10 cellular contexts compared by ENCODE assay signal in the genomic region with DNA sequence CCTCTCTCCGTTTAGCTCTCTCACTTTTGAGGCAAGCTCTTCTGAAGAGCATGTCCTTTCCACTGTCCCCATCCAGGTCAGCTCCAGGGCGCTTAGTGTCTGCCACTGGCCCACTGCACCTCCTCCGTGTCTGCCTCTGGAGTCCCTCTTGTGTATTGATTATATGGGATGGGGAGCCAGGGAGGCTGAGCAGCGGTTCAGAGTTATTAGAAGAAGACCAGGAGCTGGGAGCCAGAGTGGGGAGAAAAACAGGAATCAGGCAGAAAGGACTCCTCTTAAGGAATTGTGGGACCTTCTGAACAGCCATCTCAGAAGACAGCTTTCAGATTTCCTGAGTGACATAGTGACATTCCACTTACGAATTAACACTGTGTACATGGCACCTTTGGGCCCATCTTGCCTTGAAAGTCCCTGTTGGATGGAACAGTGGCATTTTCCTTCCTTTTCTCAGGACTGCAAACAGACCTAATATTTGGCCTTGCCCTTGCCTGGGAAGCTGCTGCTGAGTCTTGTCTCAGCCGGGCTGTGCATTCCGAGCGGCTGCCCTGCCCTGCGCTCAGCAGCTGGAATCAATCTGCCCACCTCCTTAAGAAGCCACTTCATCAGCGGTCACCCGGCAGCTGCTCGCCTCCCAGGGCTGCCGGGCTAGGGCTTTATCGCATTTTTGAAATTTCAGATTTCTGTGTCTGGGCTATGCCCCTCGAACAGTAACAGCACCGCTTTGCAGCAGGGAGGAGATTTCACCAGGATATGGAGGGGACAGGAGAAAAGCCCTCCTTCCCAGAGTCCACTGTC.
A peak's percentile ranks its signal among the peaks of the same experiment; 100 is the strongest.
DNase-seq lines count a peak whose midpoint lies in the region; ATAC-seq lines count a peak whose summit lies in the region.
"Had no signal": no experiment of that assay in that cellular context is flagged by ENCODE, and none has a peak within 500 bp of the region (broad histone marks: within the 10 kb centered on the region; RNA-seq: fewer than 3 reads in every experiment).

No MANE protein-coding gene starts in this region.

- intact Hi-C loops in Right ventricle myocardium inferior (cut with DNase I): no loop called here
- intact Hi-C loops in cardiac septum (cut with DNase I): loop anchor here (5.0 to 10.0 kb wide), 2 partner anchors 702 to 1224 kb away; partner anchors contain the start of gene CSTF2T

- DNase-seq in Right ventricle myocardium inferior (ENCODE audit: missing footprints) (peak; percentile 72), cardiac septum (ENCODE audit: low spot score) (no peak), fibroblast of peridontal ligament (ENCODE audit: extremely low read depth) (peak; percentile 83), naive B cell (no peak), T-helper 9 cell (no peak)
- DNase-seq: ACHN, NCI-H1105 treated with DMSO at 0.1 percent for 48 hours had no signal

- no peaks in the 10 kb centered on the region for H3K9me3 Mint-ChIP-seq in naive B cell

- no peak overlapping the region for H3K27ac Mint-ChIP-seq in naive B cell

- peak; percentile 37 for ATAC-seq in Right ventricle myocardium inferior
- no peak for ATAC-seq in naive B cell (ENCODE audit: low read depth in 2 of 2)
- no peak for ATAC-seq in GM18502 (IDR thresholded peaks at IDR 0.05; ENCODE audit: poor library complexity, unreplicated experiment)
- no peak for ATAC-seq in HG02981 (IDR thresholded peaks at IDR 0.05; ENCODE audit: unreplicated experiment)
- ATAC-seq in HG03342 (IDR thresholded peaks at IDR 0.05; ENCODE audit: unreplicated experiment): no peak

- peaks cover 5 to 21% (median 12%) of the 10 kb centered on the region in 3 donors for H3K4me1 Mint-ChIP-seq in naive B cell

- H3K4me3 Mint-ChIP-seq in naive B cell: peak overlapping the region in 6 of 8 donors; percentile 21 to 80 (median 60)

- H3K36me3 Mint-ChIP-seq in naive B cell: no peaks in the 10 kb centered on the region

- peaks cover 46 to 62% (median 49%) of the 10 kb centered on the region in 3 donors for H3K27me3 Mint-ChIP-seq in naive B cell

Comparison
In these comparisons a context has a peak if more than half of its experiments do, and no peak if none do; other contexts are left out.
1. DNase-seq: peak in Right ventricle myocardium inferior (single experiment) and fibroblast of peridontal ligament (single experiment); none in cardiac septum (single experiment), naive B cell (single experiment) and T-helper 9 cell (single experiment).